In the genomic region with DNA sequence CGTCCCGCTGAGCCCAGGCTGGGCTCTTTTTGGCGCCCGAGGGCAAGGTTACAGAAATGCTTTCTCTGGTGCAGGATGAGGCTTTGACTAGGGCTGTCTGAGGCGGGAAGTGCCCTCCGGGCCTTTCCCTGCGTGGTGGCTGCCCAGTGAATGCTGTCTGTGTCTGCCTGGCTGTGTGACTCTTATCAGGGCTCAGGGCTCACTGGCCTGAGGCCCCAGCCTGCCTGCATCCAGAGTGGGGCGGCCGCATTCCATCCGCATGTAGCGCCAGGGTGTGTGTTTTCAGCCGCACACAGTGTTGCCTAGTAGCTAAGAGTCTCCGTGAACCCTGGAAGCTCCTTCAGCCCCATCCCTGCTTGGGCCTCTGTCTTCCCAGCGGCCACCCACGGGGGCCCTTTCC, we compare ENCODE assay signal across 8 cellular contexts. TPM values are rescaled to one million over a fixed set of nuclear protein-coding genes. Genes with fewer than 3 reads are reported as not detected.
DNase-seq lines count a peak whose midpoint lies in the region; ATAC-seq and TF ChIP-seq lines count a peak whose summit lies in the region.

No MANE protein-coding gene starts in this region.

- WGBS in sigmoid colon, 2 donors, result 69 to 85% methylated on average over 15 of the region's 15 CpGs

- H3K27me3 ChIP-seq in ascending aorta (no peaks in the 10 kb centered on the region), right atrium auricular region (no peaks in the 10 kb centered on the region), sigmoid colon (no peaks in the 10 kb centered on the region)

- ATAC-seq in HG03342 (IDR thresholded peaks at IDR 0.05; ENCODE audit: unreplicated experiment) (no peak), HG03139 (IDR thresholded peaks at IDR 0.05; ENCODE audit: unreplicated experiment) (no peak)

- TF ChIP-seq CTCF in ascending aorta (IDR thresholded peaks at IDR 0.05) (no peak), right atrium auricular region (IDR thresholded peaks at IDR 0.05) (no peak), sigmoid colon (IDR thresholded peaks at IDR 0.05) (no peak)

- intact Hi-C loops in ascending aorta (cut with DNase I), result no loop called here
- intact Hi-C loops in sigmoid colon (cut with DNase I), result no loop called here

- H3K9me3 ChIP-seq in ascending aorta (no peaks in the 10 kb centered on the region), right atrium auricular region (no peaks in the 10 kb centered on the region), sigmoid colon (no peaks in the 10 kb centered on the region)

- H3K4me1 ChIP-seq in ascending aorta (peaks cover 0 to 12% of the 10 kb centered on the region in 2 donors), right atrium auricular region (peaks cover 0 to 38% of the 10 kb centered on the region in 2 donors), sigmoid colon (peaks cover 0 to 32% (median 27%) of the 10 kb centered on the region in 4 donors)

- DNase-seq in EL, result peak; percentile 86
- DNase-seq in ascending aorta (ENCODE audit: low spot score in 2 of 2), result peak in 1 of 2 donors; percentile 83
- peak; percentile 85 for DNase-seq in right atrium auricular region (ENCODE audit: low spot score)
- peak; percentile 91 for DNase-seq in sigmoid colon
- no peak for DNase-seq in KBM-7
- DNase-seq in 8988T, result no peak

- H3K27ac ChIP-seq in ascending aorta (peak overlapping the region; percentile 71 to 79), right atrium auricular region (peak overlapping the region; percentile 95 to 98), sigmoid colon (peak overlapping the region; percentile 89 to 93 (median 92))

- in situ Hi-C loops in KBM-7 (cut with MboI; ENCODE audit: low pct_unique_long_range_greater_than_20kb, low sequenced_read_pairs), result no loop called here

- TF ChIP-seq EP300 in sigmoid colon (IDR thresholded peaks at IDR 0.05), result no peak

- H3K4me3 ChIP-seq in ascending aorta (no peak overlapping the region), right atrium auricular region (no peak overlapping the region), sigmoid colon (no peak overlapping the region)

- H3K36me3 ChIP-seq in ascending aorta (no peaks in the 10 kb centered on the region), right atrium auricular region (no peaks in the 10 kb centered on the region), sigmoid colon (no peaks in the 10 kb centered on the region)

- TF ChIP-seq POLR2A in sigmoid colon (IDR thresholded peaks at IDR 0.05), result no peak

RNA-seq across cellular contexts. Expression of gene FAAP20, which starts 59.1 kb away (rescaled TPM):
- total RNA-seq in ascending aorta (38.3 TPM), right atrium auricular region (10 to 100 TPM; 18.5 to 24.3 TPM), sigmoid colon (10 to 100 TPM; 33.8 to 49.5 (median 39.6) TPM)
- polyA plus RNA-seq in sigmoid colon, result 10 to 100 TPM; 28.4 to 58.0 (median 56.5) TPM

Comparison
In these comparisons a context has a peak if more than half of its experiments do, and no peak if none do; other contexts are left out.
1. DNase-seq: peak in EL (single experiment), right atrium auricular region (single experiment) and sigmoid colon (single experiment); none in KBM-7 (single experiment) and 8988T (single experiment).
2. Peak in every context shown above with its lines, with median percentiles within 50 percentile points of each other: H3K27ac ChIP-seq.